ENCODE assay signal across 12 cellular contexts in genomic region chr3:186636536-186636935, GRCh38. TPM values are rescaled to one million over a fixed set of nuclear protein-coding genes. Genes with fewer than 3 reads are reported as not detected.
"Had no signal": no experiment of that assay in that cellular context is flagged by ENCODE, and none has a peak within 500 bp of the region (broad histone marks: within the 10 kb centered on the region; RNA-seq: fewer than 3 reads in every experiment).

No MANE protein-coding gene starts in this region.

- H3K4me2 ChIP-seq: GM23338 had no signal

- H3K27ac ChIP-seq: GM23248 had no signal

- H3K36me3 ChIP-seq: HAP-1 had no signal

- FAIRE-seq: H1, H54 had no signal

- H3K9me3 Mint-ChIP-seq: GM23338, H9, HFFc6 had no signal

- H3K4me3 Mint-ChIP-seq: GM23338, H9, HFFc6 had no signal

- H3K9ac ChIP-seq: GM23248 had no signal

- H3K4me3 ChIP-seq: GM23248, GM23338, HAP-1 had no signal

- H3K27ac Mint-ChIP-seq: GM23338, H9, HFFc6 had no signal

- H2AFZ ChIP-seq: GM23248, GM23338 had no signal

- ATAC-seq: GM23338, HCT116 had no signal

- H3K9me3 ChIP-seq: HAP-1 had no signal

- H3K4me1 ChIP-seq: HAP-1 had no signal

- DNase-seq: GM23248, GOT3, H7, H9, HCEC 1CT, HFFc6 had no signal

RNA-seq across cellular contexts. Expression of gene FETUB, which starts 3.7 kb away (rescaled TPM):
- total RNA-seq: GM23248, GM23338, H1, H4, H7, H9, HFFc6 had no signal
- polyA plus RNA-seq: GM23248 had no signal

RNA-seq across cellular contexts. Expression of gene AHSG, which starts 23.7 kb away (rescaled TPM):
- total RNA-seq: GM23248, H4, H7, H9, HFFc6 had no signal
- polyA plus RNA-seq: GM23248 had no signal

RNA-seq across cellular contexts. Expression of gene HRG, which starts 29.3 kb away (rescaled TPM):
- total RNA-seq: GM23248, GM23338, H4, H9, HFFc6 had no signal
- polyA plus RNA-seq: GM23248, GM23338 had no signal
